Comparison of ENCODE assay signal across 14 cellular contexts in the genomic region with DNA sequence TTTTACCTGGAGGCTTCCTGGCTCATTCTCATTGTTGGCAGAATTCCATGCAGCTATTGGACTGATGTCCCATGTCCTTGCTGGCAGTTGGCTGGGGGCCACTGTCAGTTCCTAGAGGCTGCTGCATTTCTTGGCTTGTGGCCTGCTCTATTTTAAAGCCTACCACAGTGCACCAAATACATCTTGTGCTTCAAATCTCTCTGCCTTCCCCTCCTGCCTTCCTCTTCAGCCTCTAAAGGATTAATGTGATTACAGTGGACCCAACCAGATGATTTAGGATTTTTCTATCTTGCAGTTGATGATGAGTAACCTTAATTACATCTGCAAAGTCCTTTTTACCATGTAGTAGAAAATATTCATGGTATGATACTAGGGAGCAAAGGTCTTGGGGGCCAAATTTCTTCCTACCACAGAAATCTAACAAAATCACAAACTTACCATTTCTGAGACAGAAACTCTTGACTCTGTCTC.
DNase-seq lines count a peak whose midpoint lies in the region; ATAC-seq, FAIRE-seq and TF ChIP-seq lines count a peak whose summit lies in the region.
"Had no signal": no experiment of that assay in that cellular context is flagged by ENCODE, and none has a peak within 500 bp of the region (broad histone marks: within the 10 kb centered on the region; RNA-seq: fewer than 3 reads in every experiment).

No MANE protein-coding gene starts in this region.

- TF ChIP-seq EP300 in esophagus muscularis mucosa (IDR thresholded peaks at IDR 0.05): no peak

- POLR2A ChIA-PET in CD4-positive, alpha-beta memory T cell (lab: Charles Lee; ENCODE audit: partially characterized antibody): no interaction called here

- ATAC-seq in memory B cell (ENCODE audit: low read depth): no peak

- peaks cover 0 to 9% (median 0%) of the 10 kb centered on the region in 4 donors for H3K4me1 ChIP-seq in esophagus muscularis mucosa
- H3K4me1 ChIP-seq in CD4-positive, alpha-beta memory T cell (ENCODE audit: insufficient read depth, low read length): no peaks in the 10 kb centered on the region

- CTCF ChIA-PET in CD4-positive, alpha-beta memory T cell (lab: Charles Lee; ENCODE audit: partially characterized antibody): no interaction called here

- H3K4me3 ChIP-seq in astrocyte of the spinal cord (ENCODE audit: low read depth, low read length) (no peak overlapping the region), esophagus muscularis mucosa (no peak overlapping the region)
- no peak overlapping the region for H3K4me3 ChIP-seq in CD4-positive, alpha-beta memory T cell (ENCODE audit: low read length in 2 of 2)

- DNase-seq in CD14-positive monocyte (ENCODE audit: low spot score): no peak
- DNase-seq in MV-4-11 (lab: John Stamatoyannopoulos, UW): peak; percentile 27
- DNase-seq in astrocyte of the spinal cord (ENCODE audit: low read depth, low spot score): peak; percentile 45
- no peak for DNase-seq in memory B cell (ENCODE audit: low spot score in 2 of 2)
- DNase-seq in GM19239 (ENCODE audit: insufficient read length, low spot score): no peak
- DNase-seq in esophagus muscularis mucosa (ENCODE audit: extremely low spot score): no peak
- DNase-seq in RCC 7860 (ENCODE audit: low spot score): no peak
- no peak for DNase-seq in CD4-positive, alpha-beta memory T cell
- DNase-seq: activated CD4-positive, alpha-beta memory T cell treated with anti-CD3 and anti-CD28 coated beads, Interleukin-2, amount 10 ng/mL, durations not matched to agents 7 days and 5 days; activated naive CD4-positive, alpha-beta T cell treated with anti-CD3 and anti-CD28 coated beads, Interleukin-2, amount 50 U/mL, for 16 hours; stimulated activated CD4-positive, alpha-beta T cell treated with anti-CD3 and anti-CD28 coated beads, Interleukin-1b, Interleukin-23, amount 100 ng/mL, for 48 hours; stimulated activated naive CD4-positive, alpha-beta T cell; T-helper 2 cell had no signal

- peaks cover 0 to 1% (median 0%) of the 10 kb centered on the region in 3 donors for H3K27me3 Mint-ChIP-seq in CD14-positive monocyte (ENCODE audit: low read depth in 3 of 3)
- no peaks in the 10 kb centered on the region for H3K27me3 Mint-ChIP-seq in memory B cell
- no peaks in the 10 kb centered on the region for H3K27me3 Mint-ChIP-seq in CD4-positive, alpha-beta memory T cell
- H3K27me3 Mint-ChIP-seq: activated CD4-positive, alpha-beta memory T cell treated with anti-CD3 and anti-CD28 coated beads, Interleukin-2, amount 10 ng/mL, durations not matched to agents 7 days and 5 days had no signal

- in situ Hi-C loops in astrocyte of the spinal cord (cut with HindIII; ENCODE audit: low sequenced_read_pairs): no loop called here

- intact Hi-C loops in CD14-positive monocyte (cut with micrococcal nuclease): loop anchor here (5.0 to 10.0 kb wide), 4 partner anchors 81 to 1802 kb away; a partner anchor contains a TSS
- intact Hi-C loops in esophagus muscularis mucosa (cut with DNase I): no loop called here
- intact Hi-C loops in CD4-positive, alpha-beta memory T cell (cut with micrococcal nuclease): no loop called here

- H3K27ac ChIP-seq in esophagus muscularis mucosa (replicated peaks in 1 of 4): no peak overlapping the region
- H3K27ac ChIP-seq in CD4-positive, alpha-beta memory T cell (ENCODE audit: low read depth, low read length): no peak overlapping the region

- peak overlapping the region; percentile 95 to 100 (median 99) for H3K27ac Mint-ChIP-seq in CD14-positive monocyte
- peak overlapping the region; percentile 14 for H3K27ac Mint-ChIP-seq in memory B cell
- H3K27ac Mint-ChIP-seq in CD4-positive, alpha-beta memory T cell: no peak overlapping the region
- H3K27ac Mint-ChIP-seq: activated CD4-positive, alpha-beta memory T cell treated with anti-CD3 and anti-CD28 coated beads, Interleukin-2, amount 10 ng/mL, durations not matched to agents 7 days and 5 days had no signal

- H3K4me3 Mint-ChIP-seq in CD14-positive monocyte (no peak overlapping the region), memory B cell (no peak overlapping the region)
- no peak overlapping the region for H3K4me3 Mint-ChIP-seq in CD4-positive, alpha-beta memory T cell
- H3K4me3 Mint-ChIP-seq: activated CD4-positive, alpha-beta memory T cell treated with anti-CD3 and anti-CD28 coated beads, Interleukin-2, amount 10 ng/mL, durations not matched to agents 7 days and 5 days had no signal

- FAIRE-seq in GM19239 (lab: Jason Lieb, UNC) (no peak), RCC 7860 (lab: Jason Lieb, UNC) (no peak)
- FAIRE-seq: frontal cortex had no signal

- TF ChIP-seq CTCF in CD14-positive monocyte (IDR thresholded peaks at IDR 0.05): no peak
- TF ChIP-seq CTCF in astrocyte of the spinal cord (IDR thresholded peaks at IDR 0.05; ENCODE audit: low read depth, low read length): no peak
- no peak for TF ChIP-seq CTCF in esophagus muscularis mucosa (IDR thresholded peaks at IDR 0.05)

- H3K4me1 Mint-ChIP-seq in CD14-positive monocyte: peaks cover 52% of the 10 kb centered on the region
- H3K4me1 Mint-ChIP-seq in memory B cell: peaks cover 27% of the 10 kb centered on the region
- peaks cover 0 to 5% (median 0%) of the 10 kb centered on the region in 4 donors for H3K4me1 Mint-ChIP-seq in CD4-positive, alpha-beta memory T cell

- H3K9me3 Mint-ChIP-seq in CD14-positive monocyte (peaks cover 0 to 5% (median 3%) of the 10 kb centered on the region in 7 donors), memory B cell (peaks cover 5% of the 10 kb centered on the region)
- peaks cover 0 to 4% (median 0%) of the 10 kb centered on the region in 8 donors for H3K9me3 Mint-ChIP-seq in CD4-positive, alpha-beta memory T cell
- H3K9me3 Mint-ChIP-seq: activated CD4-positive, alpha-beta memory T cell treated with anti-CD3 and anti-CD28 coated beads, Interleukin-2, amount 10 ng/mL, durations not matched to agents 7 days and 5 days had no signal

- H3K9me3 ChIP-seq in esophagus muscularis mucosa: no peaks in the 10 kb centered on the region
- H3K9me3 ChIP-seq in CD4-positive, alpha-beta memory T cell (ENCODE audit: control insufficient read depth in 1 of 2, low read length in 2 of 2): no peaks in the 10 kb centered on the region

- no peaks in the 10 kb centered on the region for H3K27me3 ChIP-seq in esophagus muscularis mucosa
- H3K27me3 ChIP-seq in CD4-positive, alpha-beta memory T cell (ENCODE audit: insufficient read depth, low read length): no peaks in the 10 kb centered on the region

- peaks cover 0 to 43% (median 3%) of the 10 kb centered on the region in 4 donors for H3K36me3 ChIP-seq in esophagus muscularis mucosa
- no peaks in the 10 kb centered on the region for H3K36me3 ChIP-seq in CD4-positive, alpha-beta memory T cell (ENCODE audit: insufficient read depth, low read length)

- H3K36me3 Mint-ChIP-seq in CD14-positive monocyte (peaks cover 12 to 23% of the 10 kb centered on the region in 2 donors), memory B cell (peaks cover 17% of the 10 kb centered on the region)
- peaks cover 23 to 50% of the 10 kb centered on the region in 2 donors for H3K36me3 Mint-ChIP-seq in CD4-positive, alpha-beta memory T cell

- no peak for TF ChIP-seq POLR2A in esophagus muscularis mucosa (IDR thresholded peaks at IDR 0.05; ENCODE audit: low read depth)

Comparison
In these comparisons a context has a peak if more than half of its experiments do, and no peak if none do; other contexts are left out.
1. DNase-seq: peak in MV-4-11 (single experiment) and astrocyte of the spinal cord (single experiment); none in CD14-positive monocyte (single experiment), memory B cell (0 of 2), GM19239 (single experiment), esophagus muscularis mucosa (single experiment), RCC 7860 (single experiment) and CD4-positive, alpha-beta memory T cell (0 of 5).
2. H3K27ac Mint-ChIP-seq: peak in CD14-positive monocyte (7 of 7) and memory B cell (single experiment); none in CD4-positive, alpha-beta memory T cell (0 of 7).
3. intact Hi-C loops: an anchor here in CD14-positive monocyte (5.0 to 10.0 kb wide); none called in esophagus muscularis mucosa and CD4-positive, alpha-beta memory T cell.